12 cellular contexts compared by ENCODE assay signal in genomic region chr5:173907686-173908371, GRCh38. TPM values are rescaled to one million over a fixed set of nuclear protein-coding genes. Genes with fewer than 3 reads are reported as not detected.
A peak's percentile ranks its signal among the peaks of the same experiment; 100 is the strongest.
DNase-seq lines count a peak whose midpoint lies in the region; ATAC-seq lines count a peak whose summit lies in the region.
"Had no signal": no experiment of that assay in that cellular context is flagged by ENCODE, and none has a peak within 500 bp of the region (broad histone marks: within the 10 kb centered on the region; RNA-seq: fewer than 3 reads in every experiment).

No MANE protein-coding gene starts in this region.

- H3K4me3 Mint-ChIP-seq in memory B cell, result no peak overlapping the region

- H3K27ac Mint-ChIP-seq in memory B cell, result peak overlapping the region; percentile 3

- peak; percentile 61 for DNase-seq in AG08395 (ENCODE audit: low spot score)
- DNase-seq in M059J (ENCODE audit: low read depth), result peak; percentile 56
- DNase-seq in memory B cell (ENCODE audit: low spot score in 2 of 2), result no peak
- DNase-seq in Kasumi-1 (lab: John Stamatoyannopoulos, UW), result no peak
- DNase-seq in NCI-H2196 treated with DMSO at 0.1 percent for 48 hours (lab: John Stamatoyannopoulos, UW; ENCODE audit: unreplicated experiment), result no peak
- no peak for DNase-seq in activated gamma-delta T cell treated with Interleukin-2 at 50 U/mL for 16 hours
- DNase-seq: BE2C, dermis blood vessel endothelial cell, NCI-H524, T-helper 9 cell had no signal

- H3K27ac ChIP-seq in cingulate gyrus (ENCODE audit: low read depth, low read length), result peak overlapping the region; percentile 62

- H3K4me1 Mint-ChIP-seq in memory B cell, result peaks cover 21% of the 10 kb centered on the region

- peak; percentile 55 for ATAC-seq in memory B cell (ENCODE audit: low read depth)
- no peak for ATAC-seq in GM18517 (IDR thresholded peaks at IDR 0.05; ENCODE audit: unreplicated experiment)

- H3K9me3 Mint-ChIP-seq in memory B cell, result no peaks in the 10 kb centered on the region

- peaks cover 3% of the 10 kb centered on the region for H3K36me3 Mint-ChIP-seq in memory B cell

- H3K27me3 Mint-ChIP-seq in memory B cell, result no peaks in the 10 kb centered on the region

RNA-seq across cellular contexts. Expression of gene CPEB4, which starts 19.7 kb away (rescaled TPM):
- total RNA-seq in M059J (2014; rRNA removed; shearing (Covaris generic)), result 13.6 and 20.5 TPM in 2 replicates

Comparison
In these comparisons a context has a peak if more than half of its experiments do, and no peak if none do; other contexts are left out.
1. DNase-seq: peak in AG08395 (single experiment) and M059J (single experiment); none in memory B cell (0 of 2), Kasumi-1 (0 of 2), NCI-H2196 treated with DMSO at 0.1 percent for 48 hours (single experiment) and activated gamma-delta T cell treated with Interleukin-2 at 50 U/mL for 16 hours (single experiment).